ENCODE assay signal across 1 cellular context in genomic region chr15:57458255-57458850, GRCh38.
TF ChIP-seq lines count a peak whose summit lies in the region.

No MANE protein-coding gene starts in this region.

TF ChIP-seq in endothelial cell of umbilical vein, 7 proteins besides CTCF, POLR2A, EP300 and RAD21 (continued from another document):
- TF ChIP-seq MYC (IDR thresholded peaks at IDR 0.05; ENCODE audit: low read depth, low read length) = no peak
- no peak for TF ChIP-seq EZH2 (IDR thresholded peaks at IDR 0.05; ENCODE audit: borderline replicate concordance, low read depth, low read length, severe bottlenecking)
TF ChIP-seq in endothelial cell of umbilical vein: peak in this region for 3.
